Comparison of ENCODE assay signal across 10 cellular contexts in genomic region chr1:40162791-40163441, GRCh38. TPM values are rescaled to one million over a fixed set of nuclear protein-coding genes. Genes with fewer than 3 reads are reported as not detected.
DNase-seq lines count a peak whose midpoint lies in the region; ATAC-seq and TF ChIP-seq lines count a peak whose summit lies in the region.
"Had no signal": no experiment of that assay in that cellular context is flagged by ENCODE, and none has a peak within 500 bp of the region (broad histone marks: within the 10 kb centered on the region; RNA-seq: fewer than 3 reads in every experiment).

No MANE protein-coding gene starts in this region.

- H3K27me3 ChIP-seq in right atrium auricular region, result no peaks in the 10 kb centered on the region
- H3K27me3 ChIP-seq in liver (ENCODE audit: control insufficient read depth in 4 of 4, insufficient read depth in 4 of 4, low read length in 3 of 4), result no peaks in the 10 kb centered on the region
- H3K27me3 ChIP-seq in CD4-positive, alpha-beta T cell (ENCODE audit: control insufficient read depth, insufficient read depth, low read length), result no peaks in the 10 kb centered on the region

- peak overlapping the region; percentile 99 for H3K9ac ChIP-seq in liver (ENCODE audit: low read depth in 1 of 2, low read length in 2 of 2)

- no peak overlapping the region for H3K27ac Mint-ChIP-seq in WTC11
- no peak overlapping the region for H3K27ac Mint-ChIP-seq in CD4-positive, alpha-beta T cell
- H3K27ac Mint-ChIP-seq: dendritic cell treated with granulocyte-macrophage colony-stimulating factor and Interleukin-4, amounts not matched to agents 40 ng/mL and 50 ng/mL, for 4 days had no signal

- TF ChIP-seq CTCF in right atrium auricular region (IDR thresholded peaks at IDR 0.05) (no peak), WTC11 (IDR thresholded peaks at IDR 0.05) (no peak), liver (IDR thresholded peaks at IDR 0.05; ENCODE audit: low read depth, low read length, missing input control) (no peak)
- no peak for TF ChIP-seq CTCF in CD4-positive, alpha-beta T cell (IDR thresholded peaks at IDR 0.05)

- H3K27me3 Mint-ChIP-seq in WTC11 (ENCODE audit: low read depth), result no peaks in the 10 kb centered on the region
- H3K27me3 Mint-ChIP-seq in CD4-positive, alpha-beta T cell, result no peaks in the 10 kb centered on the region

- H3K9me3 Mint-ChIP-seq in WTC11, result no peaks in the 10 kb centered on the region
- H3K9me3 Mint-ChIP-seq in CD4-positive, alpha-beta T cell, result no peaks in the 10 kb centered on the region
- H3K9me3 Mint-ChIP-seq: dendritic cell treated with granulocyte-macrophage colony-stimulating factor and Interleukin-4, amounts not matched to agents 40 ng/mL and 50 ng/mL, for 4 days had no signal

- no peaks in the 10 kb centered on the region for H3K9me3 ChIP-seq in right atrium auricular region
- H3K9me3 ChIP-seq in liver (ENCODE audit: control insufficient read depth in 4 of 4, low read length in 3 of 4), result no peaks in the 10 kb centered on the region
- no peaks in the 10 kb centered on the region for H3K9me3 ChIP-seq in CD4-positive, alpha-beta T cell (ENCODE audit: control insufficient read depth, low read length)

- H3K36me3 ChIP-seq in right atrium auricular region, result no peaks in the 10 kb centered on the region
- H3K36me3 ChIP-seq in liver (ENCODE audit: control insufficient read depth in 4 of 4, insufficient read depth in 3 of 4, low read depth in 1 of 4, low read length in 3 of 4), result no peaks in the 10 kb centered on the region

- peaks cover 14% of the 10 kb centered on the region for H3K4me1 Mint-ChIP-seq in WTC11
- peaks cover 20% of the 10 kb centered on the region for H3K4me1 Mint-ChIP-seq in CD4-positive, alpha-beta T cell (ENCODE audit: low read depth)

- DNase-seq in right atrium auricular region (ENCODE audit: low spot score) (no peak), Right ventricle myocardium superior (no peak), WTC11 (ENCODE audit: low spot score) (no peak), NCI-H1436 treated with DMSO at 0.1 percent for 48 hours (lab: John Stamatoyannopoulos, UW) (no peak), DMS114 treated with DMSO at 0.1 percent for 48 hours (lab: John Stamatoyannopoulos, UW; ENCODE audit: unreplicated experiment) (no peak)
- DNase-seq in CD4-positive, alpha-beta T cell, result no peak
- DNase-seq: NCI-H187 treated with DMSO at 0.1 percent for 48 hours had no signal

- 28% methylated on average over 3 of the region's 3 CpGs for WGBS in liver

- peaks cover 0 to 37% of the 10 kb centered on the region in 2 donors for H3K4me1 ChIP-seq in right atrium auricular region
- peaks cover 6 to 33% (median 23%) of the 10 kb centered on the region in 4 donors for H3K4me1 ChIP-seq in liver (ENCODE audit: control insufficient read depth in 4 of 4, insufficient read depth in 4 of 4, low read length in 3 of 4)

- no peaks in the 10 kb centered on the region for H3K36me3 Mint-ChIP-seq in WTC11
- peaks cover 9% of the 10 kb centered on the region for H3K36me3 Mint-ChIP-seq in CD4-positive, alpha-beta T cell (ENCODE audit: low read depth)

- ATAC-seq in Right ventricle myocardium superior (ENCODE audit: poor library complexity) (no peak), WTC11 (no peak), GM18498 (IDR thresholded peaks at IDR 0.05; ENCODE audit: unreplicated experiment) (no peak)
- ATAC-seq in CD4-positive, alpha-beta T cell (ENCODE audit: poor library complexity), result no peak

- CTCF ChIA-PET in WTC11 (lab: Charles Lee), result interaction anchor here (1.7 to 3.4 kb wide), 4 partner anchors 10 to 176 kb away, joined by 7 to 16 read pairs (median 13); no protein-coding TSS in a partner anchor
- CTCF ChIA-PET in CD4-positive, alpha-beta T cell (lab: Charles Lee), result interaction anchor here (0.7 to 2.4 kb wide), 4 partner anchors 10 to 79 kb away, joined by 4 to 19 read pairs (median 6); no protein-coding TSS in a partner anchor

- POLR2A ChIA-PET in WTC11 (lab: Charles Lee), result no interaction called here
- POLR2A ChIA-PET in CD4-positive, alpha-beta T cell (lab: Charles Lee), result interaction anchor here (1.0 to 1.7 kb wide), 4 partner anchors 8 to 223 kb away, joined by 3 to 6 read pairs (median 6); partner anchors contain the start of genes SMAP2 and ZMPSTE24

- no peak overlapping the region for H3K27ac ChIP-seq in right atrium auricular region
- H3K27ac ChIP-seq in liver (ENCODE audit: low read depth in 1 of 2, low read length in 2 of 2), result no peak overlapping the region
- H3K27ac ChIP-seq in CD4-positive, alpha-beta T cell (ENCODE audit: low read depth, low read length), result no peak overlapping the region

- peak overlapping the region; percentile 97 to 99 for H3K4me3 ChIP-seq in right atrium auricular region
- H3K4me3 ChIP-seq in liver (ENCODE audit: low read depth in 1 of 3, low read length in 3 of 3), result peak overlapping the region; percentile 69 to 95 (median 85)

- intact Hi-C loops in Right ventricle myocardium superior (cut with DNase I), result no loop called here
- intact Hi-C loops in CD4-positive, alpha-beta T cell (cut with DNase I, micrococcal nuclease), result loop anchor here in 1 of 2 experiments (5.0 kb wide), 2 partner anchors 154 to 281 kb away; partner anchors contain the start of genes COL9A2 and TRIT1

- H3K4me3 Mint-ChIP-seq in WTC11, result no peak overlapping the region
- no peak overlapping the region for H3K4me3 Mint-ChIP-seq in CD4-positive, alpha-beta T cell
- H3K4me3 Mint-ChIP-seq: dendritic cell treated with granulocyte-macrophage colony-stimulating factor and Interleukin-4, amounts not matched to agents 40 ng/mL and 50 ng/mL, for 4 days had no signal

- no peak for TF ChIP-seq RAD21 in liver (IDR thresholded peaks at IDR 0.05)

TF ChIP-seq in WTC11, 78 proteins besides CTCF, POLR2A, EP300 and RAD21:
- TF ChIP-seq, protein P1, sequence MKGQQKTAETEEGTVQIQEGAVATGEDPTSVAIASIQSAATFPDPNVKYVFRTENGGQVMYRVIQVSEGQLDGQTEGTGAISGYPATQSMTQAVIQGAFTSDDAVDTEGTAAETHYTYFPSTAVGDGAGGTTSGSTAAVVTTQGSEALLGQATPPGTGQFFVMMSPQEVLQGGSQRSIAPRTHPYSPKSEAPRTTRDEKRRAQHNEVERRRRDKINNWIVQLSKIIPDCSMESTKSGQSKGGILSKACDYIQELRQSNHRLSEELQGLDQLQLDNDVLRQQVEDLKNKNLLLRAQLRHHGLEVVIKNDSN (CRISPR knock-in tag; IDR thresholded peaks at IDR 0.05), result peak; percentile 68; the same call in 1 of the 2 replicates
- no peak for TF ChIP-seq STAT6 (CRISPR knock-in tag; conservative IDR thresholded peaks at IDR 0.05; ENCODE audit: low read depth)

TF ChIP-seq in liver, 16 proteins besides CTCF, POLR2A, EP300 and RAD21:
- TF ChIP-seq HNF4A (conservative IDR thresholded peaks at IDR 0.05), result no peak
- no peak for TF ChIP-seq EGR1 (IDR thresholded peaks at IDR 0.05; ENCODE audit: low read depth in 2 of 2)

RNA-seq across cellular contexts. Expression of gene RLF, which starts 1.7 kb away (rescaled TPM):
- total RNA-seq in right atrium auricular region, result 10 to 100 TPM; 11.4 to 12.6 TPM
- total RNA-seq in Right ventricle myocardium superior, result 11.7 TPM
- 18.5 to 22.1 TPM (median 20.2 TPM) in 3 replicates for total RNA-seq in WTC11 (2021)
- total RNA-seq in liver, result 10 to 100 TPM; 10.2 to 13.4 TPM
- polyA plus RNA-seq in liver, result 1 to 10 TPM; 1.7 to 2.5 TPM
- 10 to 100 TPM; 42.7 to 44.8 TPM for total RNA-seq in CD4-positive, alpha-beta T cell
